8 cellular contexts compared by ENCODE assay signal in genomic region chr20:62496525-62497218, GRCh38. TPM values are rescaled to one million over a fixed set of nuclear protein-coding genes. Genes with fewer than 3 reads are reported as not detected.
A peak's percentile ranks its signal among the peaks of the same experiment; 100 is the strongest.
DNase-seq lines count a peak whose midpoint lies in the region; ATAC-seq, FAIRE-seq and TF ChIP-seq lines count a peak whose summit lies in the region.

No MANE protein-coding gene starts in this region.

- H3K27me3 ChIP-seq in adipocyte (replicated peaks; ENCODE audit: control insufficient read depth, insufficient read depth, low read length) = peaks cover 50% of the 10 kb centered on the region
- H3K27me3 ChIP-seq in right lobe of liver = no peaks in the 10 kb centered on the region

- H3K36me3 ChIP-seq in adipocyte (ENCODE audit: control insufficient read depth, insufficient read depth, low read length, severe bottlenecking) = no peaks in the 10 kb centered on the region
- no peaks in the 10 kb centered on the region for H3K36me3 ChIP-seq in right lobe of liver

- WGBS in right lobe of liver (ENCODE audit: insufficient coverage, low coverage, low lambda C conversion rate, missing lambda C conversion rate) = 6% methylated on average over 13 of the region's 37 CpGs

- ATAC-seq in right lobe of liver (peak in 1 of 4 donors; percentile 23), GM19467 (IDR thresholded peaks at IDR 0.05; ENCODE audit: unreplicated experiment) (no peak), GM19463 (IDR thresholded peaks at IDR 0.05; ENCODE audit: unreplicated experiment) (no peak)

- H3K4me3 ChIP-seq in adipocyte (ENCODE audit: low read length) (no peak overlapping the region), right lobe of liver (no peak overlapping the region)

- intact Hi-C loops in right lobe of liver (cut with DNase I) = loop anchor here in 1 of 2 donors (10.0 kb wide), 1 partner anchor 288 kb away; no protein-coding TSS in a partner anchor

- H3K27ac ChIP-seq in right lobe of liver = no peak overlapping the region

- H3K9me3 ChIP-seq in adipocyte (ENCODE audit: control insufficient read depth, low read length) (peaks cover 3% of the 10 kb centered on the region), right lobe of liver (no peaks in the 10 kb centered on the region)

- FAIRE-seq in D721Med (lab: Jason Lieb, UNC) = no peak

- no peak for TF ChIP-seq POLR2A in right lobe of liver (IDR thresholded peaks at IDR 0.05)

- DNase-seq in D721Med (ENCODE audit: insufficient read length, low spot score) = peak; percentile 95
- DNase-seq in KBM-7 = peak; percentile 55
- peak; percentile 42 for DNase-seq in adipocyte (ENCODE audit: low read depth)
- DNase-seq in right lobe of liver = no peak
- DNase-seq in GDM1 (lab: John Stamatoyannopoulos, UW) = no peak
- no peak for DNase-seq in Ammon's horn (ENCODE audit: low spot score)

- H3K4me1 ChIP-seq in adipocyte (ENCODE audit: control insufficient read depth, insufficient read depth, low read length) (peaks cover 4% of the 10 kb centered on the region), right lobe of liver (no peaks in the 10 kb centered on the region)

- in situ Hi-C loops in KBM-7 (cut with MboI; ENCODE audit: low pct_unique_long_range_greater_than_20kb, low sequenced_read_pairs) = no loop called here

- H3K9ac ChIP-seq in adipocyte (ENCODE audit: low read length) = no peak overlapping the region

- peak; percentile 36 for TF ChIP-seq CTCF in D721Med (IDR thresholded peaks at IDR 0.05; ENCODE audit: insufficient read depth, missing control alignments)
- peak; percentile 25 to 57 (median 51) for TF ChIP-seq CTCF in right lobe of liver (IDR thresholded peaks at IDR 0.05)

RNA-seq across cellular contexts. Expression of gene GATA5, which starts 20.9 kb away (rescaled TPM):
- total RNA-seq in right lobe of liver = under 1 TPM; 0.12 to 0.56 (median 0.26) TPM

Comparison
In these comparisons a context has a peak if more than half of its experiments do, and no peak if none do; other contexts are left out.
1. DNase-seq: peak in D721Med (single experiment), KBM-7 (single experiment) and adipocyte (single experiment); none in right lobe of liver (0 of 3), GDM1 (single experiment) and Ammon's horn (single experiment).